1 cellular context compared by ENCODE assay signal in genomic region chr15:40471778-40472130, GRCh38.
A peak's percentile ranks its signal among the peaks of the same experiment; 100 is the strongest.
TF ChIP-seq lines count a peak whose summit lies in the region.

No MANE protein-coding gene starts in this region.

TF ChIP-seq in HepG2, 621 proteins besides CTCF, POLR2A, EP300 and RAD21 (continued from another document):
- TF ChIP-seq ZNF687 (CRISPR knock-in tag; IDR thresholded peaks at IDR 0.05) (peak; percentile 50), MTA1 (CRISPR knock-in tag; IDR thresholded peaks at IDR 0.05; ENCODE audit: borderline replicate concordance) (0 out of 2 replicates have a peak, but pooled peaks have one; percentile 5), ZNF256 (CRISPR knock-in tag; conservative IDR thresholded peaks at IDR 0.05) (no peak), RXRA (CRISPR knock-in tag; IDR thresholded peaks at IDR 0.05) (0 out of 2 replicates have a peak, but pooled peaks have one; percentile 16), ZNF274 (CRISPR knock-in tag; IDR thresholded peaks at IDR 0.05) (0 out of 2 replicates have a peak, but pooled peaks have one; percentile 23), ARID2 (CRISPR knock-in tag; IDR thresholded peaks at IDR 0.05; ENCODE audit: borderline replicate concordance) (peak; percentile 84), SYNCRIP (IDR thresholded peaks at IDR 0.05; ENCODE audit: insufficient read depth, low read depth, low read length) (no peak), E2F5 (CRISPR knock-in tag; conservative IDR thresholded peaks at IDR 0.05) (peak; percentile 16; the same call in 1 of the 2 replicates), NR0B2 (CRISPR knock-in tag; IDR thresholded peaks at IDR 0.05) (0 out of 2 replicates have a peak, but pooled peaks have one; percentile 2), CBX5 (CRISPR knock-in tag; IDR thresholded peaks at IDR 0.05; ENCODE audit: borderline replicate concordance) (peak; percentile 12; the same call in 1 of the 2 replicates), ZNF44 (CRISPR knock-in tag; IDR thresholded peaks at IDR 0.05) (0 out of 2 replicates have a peak, but pooled peaks have one; percentile 57), NFKB2 (CRISPR knock-in tag; IDR thresholded peaks at IDR 0.05; ENCODE audit: borderline replicate concordance) (peak; percentile 20; the same call in 1 of the 2 replicates), HIC2 (CRISPR knock-in tag; IDR thresholded peaks at IDR 0.05; ENCODE audit: low read depth) (peak; percentile 33; the same call in 1 of the 2 replicates), HNRNPL (IDR thresholded peaks at IDR 0.05; ENCODE audit: low read depth, low read length) (peak; percentile 84), TMF1 (CRISPR knock-in tag; IDR thresholded peaks at IDR 0.05; ENCODE audit: low read depth) (no peak), ZNF10 (CRISPR knock-in tag; IDR thresholded peaks at IDR 0.05; ENCODE audit: borderline replicate concordance, low read depth) (no peak), ZNF121 (CRISPR knock-in tag; IDR thresholded peaks at IDR 0.05) (no peak), TEAD3 (CRISPR knock-in tag; optimal IDR thresholded peaks at IDR 0.05; ENCODE audit: borderline replicate concordance) (peak; percentile 40), WIZ (CRISPR knock-in tag; IDR thresholded peaks at IDR 0.05) (no peak), BORCS8-MEF2B (CRISPR knock-in tag; IDR thresholded peaks at IDR 0.05) (peak; percentile 24; the same call in 1 of the 2 replicates), CAMTA2 (CRISPR knock-in tag; IDR thresholded peaks at IDR 0.05; ENCODE audit: borderline replicate concordance) (0 out of 2 replicates have a peak, but pooled peaks have one; percentile 23), ZNF703 (CRISPR knock-in tag; IDR thresholded peaks at IDR 0.05; ENCODE audit: borderline replicate concordance) (0 out of 2 replicates have a peak, but pooled peaks have one; percentile 1), REPIN1 (CRISPR knock-in tag; IDR thresholded peaks at IDR 0.05; ENCODE audit: borderline replicate concordance, low read depth) (0 out of 2 replicates have a peak, but pooled peaks have one; percentile 49), PHF8 (CRISPR knock-in tag; IDR thresholded peaks at IDR 0.05) (peak; percentile 42; the same call in 1 of the 2 replicates)
- TF ChIP-seq, protein P1, sequence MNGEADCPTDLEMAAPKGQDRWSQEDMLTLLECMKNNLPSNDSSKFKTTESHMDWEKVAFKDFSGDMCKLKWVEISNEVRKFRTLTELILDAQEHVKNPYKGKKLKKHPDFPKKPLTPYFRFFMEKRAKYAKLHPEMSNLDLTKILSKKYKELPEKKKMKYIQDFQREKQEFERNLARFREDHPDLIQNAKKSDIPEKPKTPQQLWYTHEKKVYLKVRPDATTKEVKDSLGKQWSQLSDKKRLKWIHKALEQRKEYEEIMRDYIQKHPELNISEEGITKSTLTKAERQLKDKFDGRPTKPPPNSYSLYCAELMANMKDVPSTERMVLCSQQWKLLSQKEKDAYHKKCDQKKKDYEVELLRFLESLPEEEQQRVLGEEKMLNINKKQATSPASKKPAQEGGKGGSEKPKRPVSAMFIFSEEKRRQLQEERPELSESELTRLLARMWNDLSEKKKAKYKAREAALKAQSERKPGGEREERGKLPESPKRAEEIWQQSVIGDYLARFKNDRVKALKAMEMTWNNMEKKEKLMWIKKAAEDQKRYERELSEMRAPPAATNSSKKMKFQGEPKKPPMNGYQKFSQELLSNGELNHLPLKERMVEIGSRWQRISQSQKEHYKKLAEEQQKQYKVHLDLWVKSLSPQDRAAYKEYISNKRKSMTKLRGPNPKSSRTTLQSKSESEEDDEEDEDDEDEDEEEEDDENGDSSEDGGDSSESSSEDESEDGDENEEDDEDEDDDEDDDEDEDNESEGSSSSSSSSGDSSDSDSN (CRISPR knock-in tag; IDR thresholded peaks at IDR 0.05): peak; percentile 38; the same call in 1 of the 2 replicates
